Comparison of ENCODE assay signal across 6 cellular contexts in the genomic region with DNA sequence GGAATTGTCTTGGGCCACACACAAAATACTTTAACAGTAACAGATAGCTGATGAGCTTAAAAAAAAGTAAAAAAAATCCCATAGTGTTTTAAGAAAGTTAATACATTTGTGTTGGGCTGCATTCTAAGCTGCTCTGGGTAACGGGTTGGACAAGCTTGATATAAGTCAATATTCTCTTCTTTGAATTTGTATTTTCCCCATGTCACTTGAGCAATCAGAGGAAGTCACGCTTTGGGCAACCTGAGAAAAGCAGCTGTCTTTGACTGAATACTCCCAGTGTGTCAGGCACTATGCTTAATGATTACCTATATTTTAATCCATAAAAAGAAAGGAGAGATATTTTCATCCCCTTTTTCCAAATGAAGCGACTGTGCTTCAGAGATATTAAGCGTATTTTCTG.
"Had no signal": no experiment of that assay in that cellular context is flagged by ENCODE, and none has a peak within 500 bp of the region (broad histone marks: within the 10 kb centered on the region; RNA-seq: fewer than 3 reads in every experiment).

No MANE protein-coding gene starts in this region.

- H3K36me3 Mint-ChIP-seq: IgD-negative memory B cell had no signal

- DNase-seq: IMR-90, KBM-7, KG1 had no signal

- H3K4me1 Mint-ChIP-seq: IgD-negative memory B cell had no signal

- H3K4me3 Mint-ChIP-seq: IgD-negative memory B cell had no signal

- ATAC-seq: HepG2, K562 had no signal

- H3K27ac Mint-ChIP-seq: IgD-negative memory B cell had no signal

- H3K27me3 Mint-ChIP-seq: IgD-negative memory B cell had no signal
